8 cellular contexts compared by ENCODE assay signal in the genomic region with DNA sequence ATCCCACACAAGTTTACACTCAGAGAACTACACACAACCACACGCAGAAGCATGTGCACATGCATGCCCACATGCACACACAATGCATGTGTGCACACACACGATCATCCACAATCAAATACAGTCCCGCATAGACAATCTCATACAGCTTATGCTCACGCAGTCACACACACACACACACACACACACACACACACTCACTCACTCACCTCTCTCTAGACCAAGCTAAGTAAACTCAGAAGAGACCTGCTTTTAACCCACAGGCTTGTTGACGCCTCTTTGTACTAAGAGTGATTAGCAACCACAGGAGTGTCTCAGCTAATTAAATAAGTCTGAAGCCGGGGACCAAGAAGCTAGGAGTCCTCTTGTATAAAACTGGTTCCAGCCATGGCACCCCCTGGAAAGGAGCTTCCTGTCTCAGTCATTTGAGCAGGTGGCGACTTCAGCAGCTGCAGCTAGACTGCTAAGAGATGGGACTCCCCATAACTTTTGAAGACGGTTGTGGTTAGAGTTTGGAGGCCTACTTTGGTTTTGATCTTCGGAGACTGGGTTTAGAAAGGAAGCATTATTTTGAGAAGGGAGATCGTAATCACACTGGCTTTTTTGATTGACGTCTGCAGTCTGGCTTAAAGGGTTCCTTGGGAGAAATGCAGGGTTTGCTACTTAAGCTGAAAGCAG.
A peak's percentile ranks its signal among the peaks of the same experiment; 100 is the strongest.
DNase-seq lines count a peak whose midpoint lies in the region; ATAC-seq and TF ChIP-seq lines count a peak whose summit lies in the region.

No MANE protein-coding gene starts in this region.

- H3K9me3 ChIP-seq in ascending aorta = no peaks in the 10 kb centered on the region

- no peaks in the 10 kb centered on the region for H3K27me3 ChIP-seq in ascending aorta

- H3K4me3 ChIP-seq in ascending aorta = no peak overlapping the region

- H3K4me1 ChIP-seq in ascending aorta = peaks cover 3 to 14% of the 10 kb centered on the region in 2 donors

- no peak for TF ChIP-seq CTCF in ascending aorta (IDR thresholded peaks at IDR 0.05)

- intact Hi-C loops in ascending aorta (cut with DNase I) (no loop called here), head of caudate nucleus (cut with DNase I) (no loop called here)

- no peaks in the 10 kb centered on the region for H3K36me3 ChIP-seq in ascending aorta

- no peak overlapping the region for H3K27ac ChIP-seq in ascending aorta

- DNase-seq in NK-92 treated with Interleukin-12 subunit alpha and Interleukin-12 subunit beta, amount 100 ng/mL, for 24 hours (lab: John Stamatoyannopoulos, UW) = peak; percentile 56
- DNase-seq in activated naive CD4-positive, alpha-beta T cell treated with Interleukin-2 at 50 U/mL for 16 hours = peak; percentile 55
- peak; percentile 23 to 60 for DNase-seq in stimulated activated CD4-positive, alpha-beta T cell treated with anti-CD3 and anti-CD28 coated beads, Interleukin-4, amount 100 ng/mL, for 4 hours
- no peak for DNase-seq in germinal center (ENCODE audit: low spot score)
- no peak for DNase-seq in ascending aorta (ENCODE audit: low spot score in 2 of 2)
- no peak for DNase-seq in head of caudate nucleus

- ATAC-seq in GM18517 (IDR thresholded peaks at IDR 0.05; ENCODE audit: unreplicated experiment) (peak; percentile 56), HG02759 (IDR thresholded peaks at IDR 0.05; ENCODE audit: unreplicated experiment) (peak; percentile 65)

Comparison
In these comparisons a context has a peak if more than half of its experiments do, and no peak if none do; other contexts are left out.
1. DNase-seq: peak in NK-92 treated with Interleukin-12 subunit alpha and Interleukin-12 subunit beta, amount 100 ng/mL, for 24 hours (single experiment), activated naive CD4-positive, alpha-beta T cell treated with Interleukin-2 at 50 U/mL for 16 hours (single experiment) and stimulated activated CD4-positive, alpha-beta T cell treated with anti-CD3 and anti-CD28 coated beads, Interleukin-4, amount 100 ng/mL, for 4 hours (2 of 2); none in germinal center (single experiment), ascending aorta (0 of 2) and head of caudate nucleus (0 of 42).